ENCODE assay signal across 13 cellular contexts in genomic region chr2:231386446-231386845, GRCh38. TPM values are rescaled to one million over a fixed set of nuclear protein-coding genes. Genes with fewer than 3 reads are reported as not detected.
DNase-seq lines count a peak whose midpoint lies in the region; ATAC-seq and FAIRE-seq lines count a peak whose summit lies in the region.
"Had no signal": no experiment of that assay in that cellular context is flagged by ENCODE, and none has a peak within 500 bp of the region (broad histone marks: within the 10 kb centered on the region; RNA-seq: fewer than 3 reads in every experiment).

No MANE protein-coding gene starts in this region.

- H3K9ac ChIP-seq in skeletal muscle satellite cell (ENCODE audit: low read depth, low read length), result no peak overlapping the region

- ATAC-seq in HG02840 (IDR thresholded peaks at IDR 0.05; ENCODE audit: low FRiP score, unreplicated experiment), result no peak

- no peak overlapping the region for H3K4me3 ChIP-seq in skeletal muscle satellite cell (ENCODE audit: low read length)
- H3K4me3 ChIP-seq: cardiac muscle cell, testis had no signal

- no peaks in the 10 kb centered on the region for H3K36me3 ChIP-seq in skeletal muscle satellite cell (ENCODE audit: insufficient read depth, low read length)
- H3K36me3 ChIP-seq: cardiac muscle cell had no signal

- DNase-seq in H4 (ENCODE audit: low spot score), result peak; percentile 52
- peak; percentile 96 for DNase-seq in RCC 7860 (ENCODE audit: low spot score)
- peak; percentile 10 for DNase-seq in fibroblast of gingiva (ENCODE audit: low read depth)
- DNase-seq in retina, result no peak
- no peak for DNase-seq in NCI-H524 (lab: John Stamatoyannopoulos, UW)
- DNase-seq: NCI-H2171 treated with DMSO at 0.1 percent for 48 hours; nucleus accumbens; stimulated activated CD4-positive, alpha-beta T cell treated with anti-CD3 and anti-CD28 coated beads, Interleukin-12 subunit alpha, Interleukin-12 subunit beta, amount 100 ng/mL, for 4 hours; T-helper 1 cell; testis had no signal

- peak; percentile 98 for FAIRE-seq in RCC 7860 (lab: Jason Lieb, UNC)

- H3K9me3 ChIP-seq in skeletal muscle satellite cell (replicated peaks; ENCODE audit: low read length), result peaks cover 8% of the 10 kb centered on the region
- H3K9me3 ChIP-seq: testis had no signal

- no peaks in the 10 kb centered on the region for H3K27me3 ChIP-seq in skeletal muscle satellite cell (ENCODE audit: control insufficient read depth, insufficient read depth, low read length)
- H3K27me3 ChIP-seq: cardiac muscle cell, testis had no signal

- H3K4me2 ChIP-seq in skeletal muscle satellite cell (ENCODE audit: low read length), result peak overlapping the region; percentile 4

- peaks cover 26% of the 10 kb centered on the region for H3K4me1 ChIP-seq in skeletal muscle satellite cell (ENCODE audit: control insufficient read depth, insufficient read depth, low read length)

RNA-seq across cellular contexts. Expression of gene B3GNT7, which starts 9.1 kb away (rescaled TPM):
- total RNA-seq in H4 (2014; rRNA removed; shearing (Covaris generic)), result 0.06 TPM in 1 of 2 replicates, not detected in the other
- total RNA-seq in skeletal muscle satellite cell (2012; rRNA removed), result under 0.01 TPM in 1 of 2 replicates, not detected in the other

Comparison
In these comparisons a context has a peak if more than half of its experiments do, and no peak if none do; other contexts are left out.
1. DNase-seq: peak in H4 (single experiment), RCC 7860 (single experiment) and fibroblast of gingiva (single experiment); none in retina (single experiment) and NCI-H524 (0 of 2).